Comparison of ENCODE assay signal across 24 cellular contexts in genomic region chr21:33157303-33157702, GRCh38.
DNase-seq lines count a peak whose midpoint lies in the region; ATAC-seq, FAIRE-seq and TF ChIP-seq lines count a peak whose summit lies in the region.
"Had no signal": no experiment of that assay in that cellular context is flagged by ENCODE, and none has a peak within 500 bp of the region (broad histone marks: within the 10 kb centered on the region; RNA-seq: fewer than 3 reads in every experiment).

No MANE protein-coding gene starts in this region.

- TF ChIP-seq CTCF in pancreas (IDR thresholded peaks at IDR 0.05) = no peak

- no peaks in the 10 kb centered on the region for H3K36me3 ChIP-seq in pancreas
- H3K36me3 ChIP-seq: stomach, tibial nerve had no signal

- peak; percentile 23 for DNase-seq in ELF-1 (ENCODE audit: low read depth, low spot score)
- DNase-seq in Jurkat, Clone E6-1 (ENCODE audit: low read depth, low spot score) = peak; percentile 20
- peak; percentile 36 for DNase-seq in astrocyte of the hippocampus (ENCODE audit: low read depth, low spot score)
- peak; percentile 54 for DNase-seq in iPS-NIHi7 (ENCODE audit: extremely low spot score)
- no peak for DNase-seq in mesenteric fat pad (ENCODE audit: low spot score)
- DNase-seq in cerebellar cortex (ENCODE audit: low spot score) = no peak
- no peak for DNase-seq in pancreas
- DNase-seq: activated CD4-positive, alpha-beta memory T cell treated with anti-CD3 and anti-CD28 coated beads for 36 hours; activated effector memory CD4-positive, alpha-beta T cell treated with Interleukin-2 at 50 U/mL for 16 hours; CD8-positive, alpha-beta memory T cell; DMS153; HFFc6; mammary epithelial cell; NCI-H1436; NCI-H510A; NK-92 treated with Interleukin-12 subunit alpha and Interleukin-12 subunit beta, amount 100 ng/mL, for 24 hours; nucleus accumbens; stimulated activated CD4-positive, alpha-beta T cell treated with anti-CD3 and anti-CD28 coated beads, Interleukin-12 subunit alpha, Interleukin-12 subunit beta, amount 100 ng/mL, for 4 hours; stomach had no signal

- no peaks in the 10 kb centered on the region for H3K27me3 ChIP-seq in pancreas

- no peak overlapping the region for H3K4me3 ChIP-seq in Jurkat, Clone E6-1 (ENCODE audit: low read length)
- H3K4me3 ChIP-seq in pancreas = no peak overlapping the region
- H3K4me3 ChIP-seq: SK-N-MC, stomach, tibial nerve had no signal

- H3K9me3 ChIP-seq in pancreas = no peaks in the 10 kb centered on the region

- 7 to 8% methylated on average over 3 of the region's 3 CpGs for WGBS in pancreas, 2 donors

- no peaks in the 10 kb centered on the region for H3K4me1 ChIP-seq in pancreas

- FAIRE-seq in pancreas (lab: Jason Lieb, UNC) = no peak
- FAIRE-seq: endothelial cell of umbilical vein, HTR-8/SVneo had no signal

- ATAC-seq in GM18867 (IDR thresholded peaks at IDR 0.05; ENCODE audit: unreplicated experiment) (no peak), pancreas (no peak)

- intact Hi-C loops in pancreas (cut with DNase I) = no loop called here

- H3K27ac ChIP-seq in pancreas = no peak overlapping the region
- H3K27ac ChIP-seq: SK-N-MC, stomach, tibial nerve had no signal

Comparison
In these comparisons a context has a peak if more than half of its experiments do, and no peak if none do; other contexts are left out.
1. DNase-seq: peak in ELF-1 (single experiment), Jurkat, Clone E6-1 (single experiment), astrocyte of the hippocampus (single experiment) and iPS-NIHi7 (single experiment); none in mesenteric fat pad (single experiment), cerebellar cortex (single experiment) and pancreas (0 of 6).